In genomic region chr20:63863798-63864544, GRCh38 we compare ENCODE assay signal across 1 cellular context.
A peak's percentile ranks its signal among the peaks of the same experiment; 100 is the strongest.
TF ChIP-seq lines count a peak whose summit lies in the region.

No MANE protein-coding gene starts in this region.

TF ChIP-seq in K562, 482 proteins besides CTCF, POLR2A, EP300 and RAD21 (continued from another document and continues in another):
- TF ChIP-seq ZBTB33 (CRISPR knock-in tag; IDR thresholded peaks at IDR 0.05), result peak; percentile 95
- no peak for TF ChIP-seq EP400 (IDR thresholded peaks at IDR 0.05)
- TF ChIP-seq MAFK (IDR thresholded peaks at IDR 0.05; ENCODE audit: low read length), result no peak
- no peak for TF ChIP-seq DIDO1 (tag; IDR thresholded peaks at IDR 0.05; ENCODE audit: low read depth)
- no peak for TF ChIP-seq ZBTB5 (IDR thresholded peaks at IDR 0.05)
- no peak for TF ChIP-seq PHF21A (IDR thresholded peaks at IDR 0.05; ENCODE audit: borderline replicate concordance, low read depth)
- TF ChIP-seq XRCC3 (IDR thresholded peaks at IDR 0.05), result no peak
- TF ChIP-seq SP2 (IDR thresholded peaks at IDR 0.05; ENCODE audit: extremely low read depth, low read depth, low read length, poor library complexity, severe bottlenecking), result no peak
- TF ChIP-seq FOXJ3 (CRISPR knock-in tag; IDR thresholded peaks at IDR 0.05), result no peak
- no peak for TF ChIP-seq KAT8 (IDR thresholded peaks at IDR 0.05; ENCODE audit: low read depth)
- TF ChIP-seq KLF1 (tag; IDR thresholded peaks at IDR 0.05), result peak; percentile 60; the same call in 1 of the 2 replicates
- TF ChIP-seq, protein P1, sequence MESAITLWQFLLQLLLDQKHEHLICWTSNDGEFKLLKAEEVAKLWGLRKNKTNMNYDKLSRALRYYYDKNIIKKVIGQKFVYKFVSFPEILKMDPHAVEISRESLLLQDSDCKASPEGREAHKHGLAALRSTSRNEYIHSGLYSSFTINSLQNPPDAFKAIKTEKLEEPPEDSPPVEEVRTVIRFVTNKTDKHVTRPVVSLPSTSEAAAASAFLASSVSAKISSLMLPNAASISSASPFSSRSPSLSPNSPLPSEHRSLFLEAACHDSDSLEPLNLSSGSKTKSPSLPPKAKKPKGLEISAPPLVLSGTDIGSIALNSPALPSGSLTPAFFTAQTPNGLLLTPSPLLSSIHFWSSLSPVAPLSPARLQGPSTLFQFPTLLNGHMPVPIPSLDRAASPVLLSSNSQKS (CRISPR knock-in tag; IDR thresholded peaks at IDR 0.05), result no peak
- TF ChIP-seq HES1 (IDR thresholded peaks at IDR 0.05; ENCODE audit: low read depth), result no peak
- TF ChIP-seq CBX5 (IDR thresholded peaks at IDR 0.05; ENCODE audit: borderline replicate concordance, low read depth), result no peak
- no peak for TF ChIP-seq ZNF830 (CRISPR knock-in tag; IDR thresholded peaks at IDR 0.05)
- TF ChIP-seq, protein P2, sequence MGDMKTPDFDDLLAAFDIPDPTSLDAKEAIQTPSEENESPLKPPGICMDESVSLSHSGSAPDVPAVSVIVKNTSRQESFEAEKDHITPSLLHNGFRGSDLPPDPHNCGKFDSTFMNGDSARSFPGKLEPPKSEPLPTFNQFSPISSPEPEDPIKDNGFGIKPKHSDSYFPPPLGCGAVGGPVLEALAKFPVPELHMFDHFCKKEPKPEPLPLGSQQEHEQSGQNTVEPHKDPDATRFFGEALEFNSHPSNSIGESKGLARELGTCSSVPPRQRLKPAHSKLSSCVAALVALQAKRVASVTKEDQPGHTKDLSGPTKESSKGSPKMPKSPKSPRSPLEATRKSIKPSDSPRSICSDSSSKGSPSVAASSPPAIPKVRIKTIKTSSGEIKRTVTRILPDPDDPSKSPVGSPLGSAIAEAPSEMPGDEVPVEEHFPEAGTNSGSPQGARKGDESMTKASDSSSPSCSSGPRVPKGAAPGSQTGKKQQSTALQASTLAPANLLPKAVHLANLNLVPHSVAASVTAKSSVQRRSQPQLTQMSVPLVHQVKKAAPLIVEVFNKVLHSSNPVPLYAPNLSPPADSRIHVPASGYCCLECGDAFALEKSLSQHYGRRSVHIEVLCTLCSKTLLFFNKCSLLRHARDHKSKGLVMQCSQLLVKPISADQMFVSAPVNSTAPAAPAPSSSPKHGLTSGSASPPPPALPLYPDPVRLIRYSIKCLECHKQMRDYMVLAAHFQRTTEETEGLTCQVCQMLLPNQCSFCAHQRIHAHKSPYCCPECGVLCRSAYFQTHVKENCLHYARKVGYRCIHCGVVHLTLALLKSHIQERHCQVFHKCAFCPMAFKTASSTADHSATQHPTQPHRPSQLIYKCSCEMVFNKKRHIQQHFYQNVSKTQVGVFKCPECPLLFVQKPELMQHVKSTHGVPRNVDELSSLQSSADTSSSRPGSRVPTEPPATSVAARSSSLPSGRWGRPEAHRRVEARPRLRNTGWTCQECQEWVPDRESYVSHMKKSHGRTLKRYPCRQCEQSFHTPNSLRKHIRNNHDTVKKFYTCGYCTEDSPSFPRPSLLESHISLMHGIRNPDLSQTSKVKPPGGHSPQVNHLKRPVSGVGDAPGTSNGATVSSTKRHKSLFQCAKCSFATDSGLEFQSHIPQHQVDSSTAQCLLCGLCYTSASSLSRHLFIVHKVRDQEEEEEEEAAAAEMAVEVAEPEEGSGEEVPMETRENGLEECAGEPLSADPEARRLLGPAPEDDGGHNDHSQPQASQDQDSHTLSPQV (IDR thresholded peaks at IDR 0.05), result peak; percentile 49; the same call in 1 of the 2 replicates
- no peak for TF ChIP-seq ZNF23 (CRISPR knock-in tag; IDR thresholded peaks at IDR 0.05)
- no peak for TF ChIP-seq PYGO2 (tag; IDR thresholded peaks at IDR 0.05)
- TF ChIP-seq CREM (IDR thresholded peaks at IDR 0.05; ENCODE audit: low read depth), result peak; percentile 73
- TF ChIP-seq ZNF3 (CRISPR knock-in tag; IDR thresholded peaks at IDR 0.05), result no peak
- TF ChIP-seq, protein P3, sequence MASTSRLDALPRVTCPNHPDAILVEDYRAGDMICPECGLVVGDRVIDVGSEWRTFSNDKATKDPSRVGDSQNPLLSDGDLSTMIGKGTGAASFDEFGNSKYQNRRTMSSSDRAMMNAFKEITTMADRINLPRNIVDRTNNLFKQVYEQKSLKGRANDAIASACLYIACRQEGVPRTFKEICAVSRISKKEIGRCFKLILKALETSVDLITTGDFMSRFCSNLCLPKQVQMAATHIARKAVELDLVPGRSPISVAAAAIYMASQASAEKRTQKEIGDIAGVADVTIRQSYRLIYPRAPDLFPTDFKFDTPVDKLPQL (IDR thresholded peaks at IDR 0.05; ENCODE audit: extremely low read depth, insufficient read length), result no peak
- TF ChIP-seq MXI1 (IDR thresholded peaks at IDR 0.05; ENCODE audit: low read depth, low read length), result no peak
- TF ChIP-seq ERF (CRISPR knock-in tag; IDR thresholded peaks at IDR 0.05), result no peak
- no peak for TF ChIP-seq PHTF2 (CRISPR knock-in tag; IDR thresholded peaks at IDR 0.05)
- no peak for TF ChIP-seq HDAC3 (IDR thresholded peaks at IDR 0.05; ENCODE audit: borderline replicate concordance, partially characterized antibody)
- TF ChIP-seq, protein P4, sequence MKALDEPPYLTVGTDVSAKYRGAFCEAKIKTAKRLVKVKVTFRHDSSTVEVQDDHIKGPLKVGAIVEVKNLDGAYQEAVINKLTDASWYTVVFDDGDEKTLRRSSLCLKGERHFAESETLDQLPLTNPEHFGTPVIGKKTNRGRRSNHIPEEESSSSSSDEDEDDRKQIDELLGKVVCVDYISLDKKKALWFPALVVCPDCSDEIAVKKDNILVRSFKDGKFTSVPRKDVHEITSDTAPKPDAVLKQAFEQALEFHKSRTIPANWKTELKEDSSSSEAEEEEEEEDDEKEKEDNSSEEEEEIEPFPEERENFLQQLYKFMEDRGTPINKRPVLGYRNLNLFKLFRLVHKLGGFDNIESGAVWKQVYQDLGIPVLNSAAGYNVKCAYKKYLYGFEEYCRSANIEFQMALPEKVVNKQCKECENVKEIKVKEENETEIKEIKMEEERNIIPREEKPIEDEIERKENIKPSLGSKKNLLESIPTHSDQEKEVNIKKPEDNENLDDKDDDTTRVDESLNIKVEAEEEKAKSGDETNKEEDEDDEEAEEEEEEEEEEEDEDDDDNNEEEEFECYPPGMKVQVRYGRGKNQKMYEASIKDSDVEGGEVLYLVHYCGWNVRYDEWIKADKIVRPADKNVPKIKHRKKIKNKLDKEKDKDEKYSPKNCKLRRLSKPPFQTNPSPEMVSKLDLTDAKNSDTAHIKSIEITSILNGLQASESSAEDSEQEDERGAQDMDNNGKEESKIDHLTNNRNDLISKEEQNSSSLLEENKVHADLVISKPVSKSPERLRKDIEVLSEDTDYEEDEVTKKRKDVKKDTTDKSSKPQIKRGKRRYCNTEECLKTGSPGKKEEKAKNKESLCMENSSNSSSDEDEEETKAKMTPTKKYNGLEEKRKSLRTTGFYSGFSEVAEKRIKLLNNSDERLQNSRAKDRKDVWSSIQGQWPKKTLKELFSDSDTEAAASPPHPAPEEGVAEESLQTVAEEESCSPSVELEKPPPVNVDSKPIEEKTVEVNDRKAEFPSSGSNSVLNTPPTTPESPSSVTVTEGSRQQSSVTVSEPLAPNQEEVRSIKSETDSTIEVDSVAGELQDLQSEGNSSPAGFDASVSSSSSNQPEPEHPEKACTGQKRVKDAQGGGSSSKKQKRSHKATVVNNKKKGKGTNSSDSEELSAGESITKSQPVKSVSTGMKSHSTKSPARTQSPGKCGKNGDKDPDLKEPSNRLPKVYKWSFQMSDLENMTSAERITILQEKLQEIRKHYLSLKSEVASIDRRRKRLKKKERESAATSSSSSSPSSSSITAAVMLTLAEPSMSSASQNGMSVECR (CRISPR knock-in tag; IDR thresholded peaks at IDR 0.05), result no peak; the same call in 1 of the 2 replicates
- TF ChIP-seq, protein P5, sequence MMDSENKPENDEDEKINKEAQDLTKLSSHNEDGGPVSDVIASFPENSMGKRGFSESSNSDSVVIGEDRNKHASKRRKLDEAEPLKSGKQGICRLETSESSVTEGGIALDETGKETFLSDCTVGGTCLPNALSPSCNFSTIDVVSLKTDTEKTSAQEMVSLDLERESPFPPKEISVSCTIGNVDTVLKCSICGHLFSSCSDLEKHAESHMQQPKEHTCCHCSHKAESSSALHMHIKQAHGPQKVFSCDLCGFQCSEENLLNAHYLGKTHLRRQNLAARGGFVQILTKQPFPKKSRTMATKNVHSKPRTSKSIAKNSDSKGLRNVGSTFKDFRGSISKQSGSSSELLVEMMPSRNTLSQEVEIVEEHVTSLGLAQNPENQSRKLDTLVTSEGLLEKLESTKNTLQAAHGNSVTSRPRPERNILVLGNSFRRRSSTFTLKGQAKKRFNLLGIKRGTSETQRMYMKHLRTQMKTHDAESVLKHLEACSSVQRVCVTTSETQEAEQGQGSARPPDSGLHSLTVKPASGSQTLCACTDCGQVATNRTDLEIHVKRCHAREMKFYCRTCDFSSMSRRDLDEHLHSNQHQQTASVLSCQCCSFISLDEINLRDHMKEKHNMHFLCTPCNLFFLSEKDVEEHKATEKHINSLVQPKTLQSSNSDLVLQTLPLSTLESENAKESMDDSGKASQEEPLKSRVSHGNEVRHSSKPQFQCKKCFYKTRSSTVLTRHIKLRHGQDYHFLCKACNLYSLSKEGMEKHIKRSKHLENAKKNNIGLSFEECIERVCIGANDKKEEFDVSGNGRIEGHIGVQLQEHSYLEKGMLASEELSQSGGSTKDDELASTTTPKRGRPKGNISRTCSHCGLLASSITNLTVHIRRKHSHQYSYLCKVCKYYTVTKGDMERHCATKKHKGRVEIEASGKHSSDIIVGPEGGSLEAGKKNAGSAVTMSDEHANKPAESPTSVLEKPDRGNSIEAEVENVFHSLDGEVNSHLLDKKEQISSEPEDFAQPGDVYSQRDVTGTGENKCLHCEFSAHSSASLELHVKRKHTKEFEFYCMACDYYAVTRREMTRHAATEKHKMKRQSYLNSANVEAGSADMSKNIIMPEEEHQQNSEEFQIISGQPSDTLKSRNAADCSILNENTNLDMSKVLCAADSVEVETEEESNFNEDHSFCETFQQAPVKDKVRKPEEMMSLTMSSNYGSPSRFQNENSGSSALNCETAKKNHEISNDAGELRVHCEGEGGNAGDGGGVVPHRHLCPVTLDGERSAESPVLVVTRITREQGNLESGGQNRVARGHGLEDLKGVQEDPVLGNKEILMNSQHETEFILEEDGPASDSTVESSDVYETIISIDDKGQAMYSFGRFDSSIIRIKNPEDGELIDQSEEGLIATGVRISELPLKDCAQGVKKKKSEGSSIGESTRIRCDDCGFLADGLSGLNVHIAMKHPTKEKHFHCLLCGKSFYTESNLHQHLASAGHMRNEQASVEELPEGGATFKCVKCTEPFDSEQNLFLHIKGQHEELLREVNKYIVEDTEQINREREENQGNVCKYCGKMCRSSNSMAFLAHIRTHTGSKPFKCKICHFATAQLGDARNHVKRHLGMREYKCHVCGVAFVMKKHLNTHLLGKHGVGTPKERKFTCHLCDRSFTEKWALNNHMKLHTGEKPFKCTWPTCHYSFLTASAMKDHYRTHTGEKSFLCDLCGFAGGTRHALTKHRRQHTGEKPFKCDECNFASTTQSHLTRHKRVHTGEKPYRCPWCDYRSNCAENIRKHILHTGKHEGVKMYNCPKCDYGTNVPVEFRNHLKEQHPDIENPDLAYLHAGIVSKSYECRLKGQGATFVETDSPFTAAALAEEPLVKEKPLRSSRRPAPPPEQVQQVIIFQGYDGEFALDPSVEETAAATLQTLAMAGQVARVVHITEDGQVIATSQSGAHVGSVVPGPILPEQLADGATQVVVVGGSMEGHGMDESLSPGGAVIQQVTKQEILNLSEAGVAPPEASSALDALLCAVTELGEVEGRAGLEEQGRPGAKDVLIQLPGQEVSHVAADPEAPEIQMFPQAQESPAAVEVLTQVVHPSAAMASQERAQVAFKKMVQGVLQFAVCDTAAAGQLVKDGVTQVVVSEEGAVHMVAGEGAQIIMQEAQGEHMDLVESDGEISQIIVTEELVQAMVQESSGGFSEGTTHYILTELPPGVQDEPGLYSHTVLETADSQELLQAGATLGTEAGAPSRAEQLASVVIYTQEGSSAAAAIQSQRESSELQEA (IDR thresholded peaks at IDR 0.05; ENCODE audit: low read depth), result no peak
- no peak for TF ChIP-seq MIER1 (IDR thresholded peaks at IDR 0.05; ENCODE audit: low read depth)
- TF ChIP-seq HDAC8 (tag; IDR thresholded peaks at IDR 0.05), result no peak
- no peak for TF ChIP-seq MCM7 (IDR thresholded peaks at IDR 0.05)
- no peak for TF ChIP-seq HNRNPUL1 (IDR thresholded peaks at IDR 0.05; ENCODE audit: low read length)
- no peak for TF ChIP-seq NR3C1 (CRISPR knock-in tag; IDR thresholded peaks at IDR 0.05)
